1 cellular context compared by ENCODE assay signal in the genomic region with DNA sequence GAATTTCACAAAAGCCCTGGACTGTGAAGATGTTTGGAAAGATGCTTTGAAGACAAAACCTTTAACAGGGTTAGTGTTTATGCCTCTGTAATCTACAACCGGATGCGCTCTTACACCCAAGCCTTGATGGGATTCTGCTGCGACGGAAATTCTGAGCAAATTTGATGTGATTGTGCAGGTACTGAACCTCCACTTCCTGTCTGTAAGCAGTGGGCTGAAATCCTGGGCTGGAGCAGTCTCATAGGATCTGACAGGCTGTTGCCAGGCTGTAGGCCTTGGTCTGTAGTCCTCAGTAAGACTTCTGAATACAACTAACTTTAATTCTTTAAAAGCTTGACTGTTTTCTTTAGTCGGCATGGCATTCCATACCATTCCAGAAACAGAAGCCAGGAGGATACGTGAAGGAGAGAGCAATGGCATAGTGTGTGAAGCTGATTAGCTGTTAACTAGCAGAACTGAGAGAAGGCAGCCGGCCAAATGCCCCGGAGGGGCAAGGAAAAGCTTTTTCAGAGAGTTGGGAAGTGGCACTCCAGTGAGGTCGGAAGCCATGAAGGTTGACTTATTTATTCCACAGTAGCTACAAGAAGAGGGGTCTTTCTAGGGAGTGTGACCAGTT.
TF ChIP-seq lines count a peak whose summit lies in the region.

No MANE protein-coding gene starts in this region.

TF ChIP-seq in IMR-90, 13 proteins besides CTCF, POLR2A, EP300 and RAD21 (continued from another document):
- TF ChIP-seq, protein P1, sequence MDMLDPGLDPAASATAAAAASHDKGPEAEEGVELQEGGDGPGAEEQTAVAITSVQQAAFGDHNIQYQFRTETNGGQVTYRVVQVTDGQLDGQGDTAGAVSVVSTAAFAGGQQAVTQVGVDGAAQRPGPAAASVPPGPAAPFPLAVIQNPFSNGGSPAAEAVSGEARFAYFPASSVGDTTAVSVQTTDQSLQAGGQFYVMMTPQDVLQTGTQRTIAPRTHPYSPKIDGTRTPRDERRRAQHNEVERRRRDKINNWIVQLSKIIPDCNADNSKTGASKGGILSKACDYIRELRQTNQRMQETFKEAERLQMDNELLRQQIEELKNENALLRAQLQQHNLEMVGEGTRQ (IDR thresholded peaks at IDR 0.05; ENCODE audit: low read depth, low read length), result no peak
- no peak for TF ChIP-seq RCOR1 (IDR thresholded peaks at IDR 0.05; ENCODE audit: insufficient replicate concordance, low read length)
- no peak for TF ChIP-seq MAZ (IDR thresholded peaks at IDR 0.05; ENCODE audit: borderline replicate concordance, low read depth, low read length)
- TF ChIP-seq NFE2L2 (IDR thresholded peaks at IDR 0.05; ENCODE audit: low read depth, low read length), result no peak
- TF ChIP-seq, protein P2, sequence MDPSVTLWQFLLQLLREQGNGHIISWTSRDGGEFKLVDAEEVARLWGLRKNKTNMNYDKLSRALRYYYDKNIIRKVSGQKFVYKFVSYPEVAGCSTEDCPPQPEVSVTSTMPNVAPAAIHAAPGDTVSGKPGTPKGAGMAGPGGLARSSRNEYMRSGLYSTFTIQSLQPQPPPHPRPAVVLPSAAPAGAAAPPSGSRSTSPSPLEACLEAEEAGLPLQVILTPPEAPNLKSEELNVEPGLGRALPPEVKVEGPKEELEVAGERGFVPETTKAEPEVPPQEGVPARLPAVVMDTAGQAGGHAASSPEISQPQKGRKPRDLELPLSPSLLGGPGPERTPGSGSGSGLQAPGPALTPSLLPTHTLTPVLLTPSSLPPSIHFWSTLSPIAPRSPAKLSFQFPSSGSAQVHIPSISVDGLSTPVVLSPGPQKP (IDR thresholded peaks at IDR 0.05; ENCODE audit: borderline replicate concordance, low read depth, low read length), result no peak
- no peak for TF ChIP-seq CEBPB (IDR thresholded peaks at IDR 0.05; ENCODE audit: low read depth, low read length)
